9 cellular contexts compared by ENCODE assay signal in the genomic region with DNA sequence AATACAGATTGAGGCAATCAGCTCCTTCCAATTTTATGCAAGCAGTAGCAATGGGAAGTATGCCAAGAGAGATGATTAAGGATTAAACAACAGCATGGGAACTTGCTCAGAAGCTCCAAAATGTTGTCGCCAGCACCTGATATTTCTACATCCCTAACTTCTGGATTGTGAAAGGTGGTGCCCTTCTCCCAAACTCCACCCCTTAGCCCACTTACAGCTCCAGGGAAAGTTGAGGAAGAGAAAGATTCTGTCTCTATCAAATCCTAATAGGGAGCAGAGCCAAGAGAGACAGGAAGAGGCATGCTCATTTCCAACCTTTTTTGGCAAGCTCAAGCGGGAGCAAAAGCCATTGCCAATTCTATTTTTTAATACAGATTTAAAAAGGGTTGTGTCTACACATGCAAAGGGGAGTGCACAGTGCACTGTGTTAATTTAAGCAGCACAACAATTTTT.
A peak's percentile ranks its signal among the peaks of the same experiment; 100 is the strongest.
DNase-seq lines count a peak whose midpoint lies in the region; ATAC-seq and TF ChIP-seq lines count a peak whose summit lies in the region.
"Had no signal": no experiment of that assay in that cellular context is flagged by ENCODE, and none has a peak within 500 bp of the region (broad histone marks: within the 10 kb centered on the region; RNA-seq: fewer than 3 reads in every experiment).

No MANE protein-coding gene starts in this region.

- peak; percentile 35 for DNase-seq in NCI-H1436 (lab: John Stamatoyannopoulos, UW)
- no peak for DNase-seq in NCI-H1436 treated with DMSO at 0.1 percent for 48 hours (lab: John Stamatoyannopoulos, UW)
- DNase-seq in progenitor cell of endocrine pancreas (ENCODE audit: low spot score, unreplicated experiment), result no peak
- DNase-seq: activated naive CD4-positive, alpha-beta T cell had no signal

- TF ChIP-seq POLR2A in gastroesophageal sphincter (IDR thresholded peaks at IDR 0.05), result no peak

- peaks cover 4% of the 10 kb centered on the region for H3K9me3 Mint-ChIP-seq in progenitor cell of endocrine pancreas (ENCODE audit: low read depth)

- no peak for TF ChIP-seq EP300 in gastroesophageal sphincter (IDR thresholded peaks at IDR 0.05)

- H3K9me3 ChIP-seq in gastroesophageal sphincter (no peaks in the 10 kb centered on the region), subcutaneous abdominal adipose tissue (ENCODE audit: control insufficient read depth in 5 of 5, low read length in 5 of 5) (no peaks in the 10 kb centered on the region)

- no peaks in the 10 kb centered on the region for H3K27me3 Mint-ChIP-seq in progenitor cell of endocrine pancreas

- H3K9ac ChIP-seq in subcutaneous abdominal adipose tissue (ENCODE audit: low read length in 5 of 5), result peak overlapping the region in 2 of 5 donors; percentile 16 to 23

- H3K4me1 ChIP-seq in gastroesophageal sphincter (peaks cover 0 to 24% (median 4%) of the 10 kb centered on the region in 3 donors), subcutaneous abdominal adipose tissue (ENCODE audit: control insufficient read depth in 5 of 5, insufficient read depth in 5 of 5, low read length in 5 of 5) (peaks cover 3 to 30% (median 21%) of the 10 kb centered on the region in 5 donors)

- no peak for TF ChIP-seq CTCF in gastroesophageal sphincter (IDR thresholded peaks at IDR 0.05)
- TF ChIP-seq CTCF in progenitor cell of endocrine pancreas (IDR thresholded peaks at IDR 0.05; ENCODE audit: unreplicated experiment), result no peak

- H3K27ac ChIP-seq in gastroesophageal sphincter, result peak overlapping the region in 1 of 4 donors; percentile 28
- peak overlapping the region; percentile 79 for H3K27ac ChIP-seq in subcutaneous abdominal adipose tissue (ENCODE audit: low read depth, low read length)

- H3K36me3 ChIP-seq in gastroesophageal sphincter (no peaks in the 10 kb centered on the region), subcutaneous abdominal adipose tissue (ENCODE audit: control insufficient read depth in 5 of 5, insufficient read depth in 5 of 5, low read length in 5 of 5) (no peaks in the 10 kb centered on the region)

- H3K4me3 Mint-ChIP-seq in progenitor cell of endocrine pancreas (ENCODE audit: low read depth), result no peak overlapping the region

- H3K27me3 ChIP-seq in gastroesophageal sphincter, result no peaks in the 10 kb centered on the region
- no peaks in the 10 kb centered on the region for H3K27me3 ChIP-seq in subcutaneous abdominal adipose tissue (ENCODE audit: control insufficient read depth in 5 of 5, insufficient read depth in 4 of 5, low read length in 5 of 5)

- peak; percentile 62 for ATAC-seq in SK-N-SH treated with all-trans-retinoic acid at 6 μM for 48 hours
- ATAC-seq in gastroesophageal sphincter, result peak; percentile 43
- no peak for ATAC-seq in HG03280 (IDR thresholded peaks at IDR 0.05; ENCODE audit: unreplicated experiment)
- no peak for ATAC-seq in GM19035 (IDR thresholded peaks at IDR 0.05; ENCODE audit: unreplicated experiment)

- H3K36me3 Mint-ChIP-seq in progenitor cell of endocrine pancreas (ENCODE audit: insufficient read depth), result no peaks in the 10 kb centered on the region

- no peaks in the 10 kb centered on the region for H3K4me1 Mint-ChIP-seq in progenitor cell of endocrine pancreas (ENCODE audit: low read depth)

- WGBS in gastroesophageal sphincter (ENCODE audit: low coverage in 1 of 2), 2 donors, result 0% methylated on average over 2 of the region's 2 CpGs

- H3K4me3 ChIP-seq in gastroesophageal sphincter (no peak overlapping the region), subcutaneous abdominal adipose tissue (ENCODE audit: low read depth in 1 of 5, low read length in 5 of 5) (peak overlapping the region in 2 of 5 donors; percentile 26 to 35)

- no peak overlapping the region for H3K27ac Mint-ChIP-seq in progenitor cell of endocrine pancreas

TF ChIP-seq in SK-N-SH treated with all-trans-retinoic acid at 6 μM for 48 hours, 23 proteins besides CTCF, POLR2A, EP300 and RAD21:
- TF ChIP-seq ZNF565 (CRISPR knock-in tag; conservative IDR thresholded peaks at IDR 0.05; ENCODE audit: low read depth) (no peak), PPARA (CRISPR knock-in tag; IDR thresholded peaks at IDR 0.05; ENCODE audit: borderline replicate concordance) (no peak), OSR1 (CRISPR knock-in tag; IDR thresholded peaks at IDR 0.05) (no peak), ZNF70 (CRISPR knock-in tag; IDR thresholded peaks at IDR 0.05) (no peak), ISL1 (CRISPR knock-in tag; IDR thresholded peaks at IDR 0.05) (no peak)
- TF ChIP-seq, protein P1, sequence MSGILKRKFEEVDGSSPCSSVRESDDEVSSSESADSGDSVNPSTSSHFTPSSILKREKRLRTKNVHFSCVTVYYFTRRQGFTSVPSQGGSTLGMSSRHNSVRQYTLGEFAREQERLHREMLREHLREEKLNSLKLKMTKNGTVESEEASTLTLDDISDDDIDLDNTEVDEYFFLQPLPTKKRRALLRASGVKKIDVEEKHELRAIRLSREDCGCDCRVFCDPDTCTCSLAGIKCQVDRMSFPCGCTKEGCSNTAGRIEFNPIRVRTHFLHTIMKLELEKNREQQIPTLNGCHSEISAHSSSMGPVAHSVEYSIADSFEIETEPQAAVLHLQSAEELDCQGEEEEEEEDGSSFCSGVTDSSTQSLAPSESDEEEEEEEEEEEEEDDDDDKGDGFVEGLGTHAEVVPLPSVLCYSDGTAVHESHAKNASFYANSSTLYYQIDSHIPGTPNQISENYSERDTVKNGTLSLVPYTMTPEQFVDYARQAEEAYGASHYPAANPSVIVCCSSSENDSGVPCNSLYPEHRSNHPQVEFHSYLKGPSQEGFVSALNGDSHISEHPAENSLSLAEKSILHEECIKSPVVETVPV (CRISPR knock-in tag; IDR thresholded peaks at IDR 0.05), result no peak
- TF ChIP-seq, protein P2, sequence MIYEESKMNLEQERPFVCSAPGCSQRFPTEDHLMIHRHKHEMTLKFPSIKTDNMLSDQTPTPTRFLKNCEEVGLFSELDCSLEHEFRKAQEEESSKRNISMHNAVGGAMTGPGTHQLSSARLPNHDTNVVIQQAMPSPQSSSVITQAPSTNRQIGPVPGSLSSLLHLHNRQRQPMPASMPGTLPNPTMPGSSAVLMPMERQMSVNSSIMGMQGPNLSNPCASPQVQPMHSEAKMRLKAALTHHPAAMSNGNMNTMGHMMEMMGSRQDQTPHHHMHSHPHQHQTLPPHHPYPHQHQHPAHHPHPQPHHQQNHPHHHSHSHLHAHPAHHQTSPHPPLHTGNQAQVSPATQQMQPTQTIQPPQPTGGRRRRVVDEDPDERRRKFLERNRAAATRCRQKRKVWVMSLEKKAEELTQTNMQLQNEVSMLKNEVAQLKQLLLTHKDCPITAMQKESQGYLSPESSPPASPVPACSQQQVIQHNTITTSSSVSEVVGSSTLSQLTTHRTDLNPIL (CRISPR knock-in tag; IDR thresholded peaks at IDR 0.05; ENCODE audit: low read depth), result no peak
- TF ChIP-seq, protein P3, sequence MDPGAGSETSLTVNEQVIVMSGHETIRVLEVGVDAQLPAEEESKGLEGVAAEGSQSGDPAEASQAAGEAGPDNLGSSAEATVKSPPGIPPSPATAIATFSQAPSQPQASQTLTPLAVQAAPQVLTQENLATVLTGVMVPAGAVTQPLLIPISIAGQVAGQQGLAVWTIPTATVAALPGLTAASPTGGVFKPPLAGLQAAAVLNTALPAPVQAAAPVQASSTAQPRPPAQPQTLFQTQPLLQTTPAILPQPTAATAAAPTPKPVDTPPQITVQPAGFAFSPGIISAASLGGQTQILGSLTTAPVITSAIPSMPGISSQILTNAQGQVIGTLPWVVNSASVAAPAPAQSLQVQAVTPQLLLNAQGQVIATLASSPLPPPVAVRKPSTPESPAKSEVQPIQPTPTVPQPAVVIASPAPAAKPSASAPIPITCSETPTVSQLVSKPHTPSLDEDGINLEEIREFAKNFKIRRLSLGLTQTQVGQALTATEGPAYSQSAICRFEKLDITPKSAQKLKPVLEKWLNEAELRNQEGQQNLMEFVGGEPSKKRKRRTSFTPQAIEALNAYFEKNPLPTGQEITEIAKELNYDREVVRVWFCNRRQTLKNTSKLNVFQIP (CRISPR knock-in tag; IDR thresholded peaks at IDR 0.05; ENCODE audit: borderline replicate concordance, low read depth), result no peak
TF ChIP-seq in SK-N-SH treated with all-trans-retinoic acid at 6 μM for 48 hours: peak in this region for 0.

Comparison
In these comparisons a context has a peak if more than half of its experiments do, and no peak if none do; other contexts are left out.
1. ATAC-seq: peak in SK-N-SH treated with all-trans-retinoic acid at 6 μM for 48 hours (single experiment) and gastroesophageal sphincter (single experiment); none in HG03280 (single experiment) and GM19035 (single experiment).